Comparison of ENCODE assay signal across 29 cellular contexts in genomic region chr4:182678590-182678989, GRCh38.
DNase-seq lines count a peak whose midpoint lies in the region; ATAC-seq, FAIRE-seq and TF ChIP-seq lines count a peak whose summit lies in the region.
"Had no signal": no experiment of that assay in that cellular context is flagged by ENCODE, and none has a peak within 500 bp of the region (broad histone marks: within the 10 kb centered on the region; RNA-seq: fewer than 3 reads in every experiment).

No MANE protein-coding gene starts in this region.

- no peaks in the 10 kb centered on the region for H3K79me2 ChIP-seq in H1 (ENCODE audit: control insufficient read depth in 1 of 2, insufficient read depth in 2 of 2, low read length in 2 of 2)

- intact Hi-C loops in Right ventricle myocardium superior (cut with DNase I) (no loop called here), left cardiac atrium (cut with DNase I) (no loop called here), heart right ventricle (cut with DNase I) (no loop called here), left ventricle myocardium inferior (cut with micrococcal nuclease) (no loop called here), IMR-90 (cut with micrococcal nuclease) (no loop called here)

- H4K8ac ChIP-seq in IMR-90 (ENCODE audit: low read depth in 2 of 2, low read length in 2 of 2) (no peak overlapping the region), H1 (ENCODE audit: extremely low read depth, insufficient read depth, low read length) (no peak overlapping the region)

- dilution Hi-C loops in IMR-90 (cut with HindIII; ENCODE audit: low sequenced_read_pairs, unreplicated experiment) = no loop called here

- peaks cover 17% of the 10 kb centered on the region for H3K36me3 Mint-ChIP-seq in chondrocyte (ENCODE audit: low read depth)
- H3K36me3 Mint-ChIP-seq: CD14-positive monocyte; CD4-positive, alpha-beta memory T cell; CD4-positive, CD25-positive, alpha-beta regulatory T cell; CD8-positive, alpha-beta memory T cell had no signal

- H3K18ac ChIP-seq in IMR-90 (ENCODE audit: low read depth, low read length) = 0 out of 2 replicates have a peak overlapping the region, but pooled peaks have one; percentile 12
- H3K18ac ChIP-seq in H1 (ENCODE audit: extremely low read depth, low read length) = no peak overlapping the region

- H2BK5ac ChIP-seq in IMR-90 (ENCODE audit: low read depth, low read length, poor library complexity, severe bottlenecking) (no peak overlapping the region), H1 (ENCODE audit: low read depth, low read length) (no peak overlapping the region)

- no peak for TF ChIP-seq RAD21 in IMR-90 (IDR thresholded peaks at IDR 0.05; ENCODE audit: low read length)
- no peak for TF ChIP-seq RAD21 in H1 (IDR thresholded peaks at IDR 0.05 in 1 of 2, conservative IDR thresholded peaks at IDR 0.05 in 1 of 2; ENCODE audit: low read depth in 2 of 2, low read length in 2 of 2)

- H3K27me3 Mint-ChIP-seq in chondrocyte (ENCODE audit: low read depth) = no peaks in the 10 kb centered on the region
- H3K27me3 Mint-ChIP-seq: CD4-positive, CD25-positive, alpha-beta regulatory T cell had no signal

- in situ Hi-C loops in IMR-90 (cut with MboI; ENCODE audit: low sequenced_read_pairs) = no loop called here

- H3K14ac ChIP-seq in IMR-90 (replicated peaks; ENCODE audit: low read depth, low read length) (no peak overlapping the region; the same call in 1 of the 2 replicates), H1 (ENCODE audit: insufficient read length) (no peak overlapping the region)

- POLR2A ChIA-PET in IMR-90 (lab: Charles Lee; ENCODE audit: unreplicated experiment) (no interaction called here), H1 (lab: Charles Lee; ENCODE audit: partially characterized antibody) (interaction anchor here (0.6 kb wide), 1 partner anchor 722 kb away, joined by 3 read pairs; no protein-coding TSS in a partner anchor)

- no peak overlapping the region for H3K27ac Mint-ChIP-seq in chondrocyte (ENCODE audit: unreplicated experiment)
- H3K27ac Mint-ChIP-seq: CD14-positive monocyte; CD4-positive, alpha-beta memory T cell; CD8-positive, alpha-beta memory T cell had no signal

- H3K4me3 ChIP-seq in heart right ventricle (no peak overlapping the region), left ventricle myocardium inferior (no peak overlapping the region), IMR-90 (ENCODE audit: insufficient read depth, low read depth, low read length) (no peak overlapping the region), H1 (ENCODE audit: extremely low read depth in 1 of 4, insufficient read depth in 2 of 4, low read depth in 3 of 4, low read length in 4 of 4) (no peak overlapping the region)
- H3K4me3 ChIP-seq: BLaER1, GM12878 had no signal

- no peak overlapping the region for H2BK12ac ChIP-seq in H1 (ENCODE audit: low read depth, low read length)

- H3K4me3 Mint-ChIP-seq in chondrocyte (ENCODE audit: unreplicated experiment) = no peak overlapping the region
- H3K4me3 Mint-ChIP-seq: CD14-positive monocyte; CD4-positive, alpha-beta memory T cell; CD4-positive, CD25-positive, alpha-beta regulatory T cell; CD8-positive, alpha-beta memory T cell had no signal

- no peak for TF ChIP-seq EP300 in H1 (IDR thresholded peaks at IDR 0.05; ENCODE audit: borderline replicate concordance in 1 of 2, low read depth in 2 of 2, low read length in 2 of 2)

- H3K56ac ChIP-seq in IMR-90 (ENCODE audit: extremely low read depth, insufficient read depth, low read length) (no peak overlapping the region), H1 (replicated peaks; ENCODE audit: insufficient read length, low read depth, low read length) (no peak overlapping the region)

- H3K27me3 ChIP-seq in heart right ventricle (no peaks in the 10 kb centered on the region), left ventricle myocardium inferior (ENCODE audit: low read depth) (no peaks in the 10 kb centered on the region), IMR-90 (ENCODE audit: control insufficient read depth, insufficient read depth, low read length) (no peaks in the 10 kb centered on the region), H1 (replicated peaks in 1 of 4; ENCODE audit: control insufficient read depth in 3 of 4, extremely low read depth in 1 of 4, insufficient read depth in 3 of 4, low read length in 3 of 4) (no peaks in the 10 kb centered on the region)
- H3K27me3 ChIP-seq: BE2C, BLaER1 had no signal

- H3K36me3 ChIP-seq in heart right ventricle (no peaks in the 10 kb centered on the region), left ventricle myocardium inferior (no peaks in the 10 kb centered on the region), IMR-90 (ENCODE audit: control insufficient read depth, insufficient read depth, low read length) (no peaks in the 10 kb centered on the region), H1 (ENCODE audit: control insufficient read depth in 2 of 4, insufficient read depth in 4 of 4, low read length in 3 of 4) (peaks cover 4 to 22% (median 7%) of the 10 kb centered on the region in 4 experiments; a peak in 4 of 8 replicates)
- H3K36me3 ChIP-seq: BE2C, BLaER1 had no signal

- H4K91ac ChIP-seq in IMR-90 (ENCODE audit: insufficient read depth, low read depth, low read length) = 0 out of 2 replicates have a peak overlapping the region, but pooled peaks have one; percentile 37
- no peak overlapping the region for H4K91ac ChIP-seq in H1 (replicated peaks; ENCODE audit: insufficient read length, low read length)

- H3K23ac ChIP-seq in IMR-90 (ENCODE audit: low read depth, low read length) (no peak overlapping the region), H1 (ENCODE audit: insufficient read length) (no peak overlapping the region)

- H2BK15ac ChIP-seq in IMR-90 (ENCODE audit: low read depth, low read length) (peak overlapping the region; percentile 3; the same call in 2 of the 3 replicates), H1 (ENCODE audit: low read length) (no peak overlapping the region)

- H3K9me1 ChIP-seq in IMR-90 (ENCODE audit: insufficient read depth, low read length) = peaks cover 3% of the 10 kb centered on the region; the same call in 1 of the 2 replicates

- H3K4me1 Mint-ChIP-seq in chondrocyte (ENCODE audit: low read depth) = peaks cover 8% of the 10 kb centered on the region
- H3K4me1 Mint-ChIP-seq: CD14-positive monocyte; CD4-positive, alpha-beta memory T cell; CD8-positive, alpha-beta memory T cell had no signal

- H3K9me3 Mint-ChIP-seq in chondrocyte (ENCODE audit: low read depth) = no peaks in the 10 kb centered on the region
- H3K9me3 Mint-ChIP-seq: CD4-positive, alpha-beta memory T cell; CD4-positive, CD25-positive, alpha-beta regulatory T cell; CD8-positive, alpha-beta memory T cell had no signal

- peak; percentile 28 for FAIRE-seq in H1 (lab: Jason Lieb, UNC)
- FAIRE-seq: A204.1, GM12878, GM12892, GM18507 had no signal

- no peak overlapping the region for H2AFZ ChIP-seq in IMR-90 (replicated peaks; ENCODE audit: low read length, poor library complexity)
- H2AFZ ChIP-seq in H1 (ENCODE audit: low read length) = no peak overlapping the region

- WGBS in heart right ventricle, 2 donors = 67 to 69% methylated on average over 4 of the region's 4 CpGs
- WGBS in IMR-90 (ENCODE audit: extremely low coverage in 2 of 2, insufficient read length in 1 of 2), 2 experiments = no CpG with 5 or more reads among the region's 4 CpGs
- 92% methylated on average over 4 of the region's 4 CpGs; no CpG with 5 or more reads in 1 of the 2 experiments for WGBS in H1 (ENCODE audit: extremely low coverage in 1 of 2, insufficient coverage in 1 of 2, insufficient read length in 1 of 2, insufficient replicate concordance in 2 of 2, low coverage in 1 of 2, low lambda C conversion rate in 2 of 2, missing lambda C conversion rate in 1 of 2), 2 experiments

- 0 out of 2 replicates have a peak overlapping the region, but pooled peaks have one; percentile 1 for H3K4ac ChIP-seq in IMR-90 (ENCODE audit: low read depth, low read length)
- H3K4ac ChIP-seq in H1 (replicated peaks; ENCODE audit: insufficient read length, low read depth, low read length) = no peak overlapping the region

- DNase-seq in Right ventricle myocardium superior (no peak), left cardiac atrium (no peak), heart right ventricle (no peak), left ventricle myocardium inferior (no peak), IMR-90 (no peak), H1 (ENCODE audit: low read depth in 1 of 2, low spot score in 2 of 2) (no peak), SHP77 treated with DMSO at 0.1 percent for 48 hours (lab: John Stamatoyannopoulos, UW) (no peak), chondrocyte (ENCODE audit: low spot score) (no peak)
- DNase-seq: 8988T; ACHN; BE2C; C1 segment of cervical spinal cord; CD4-positive, alpha-beta memory T cell; CD4-positive, CD25-positive, alpha-beta regulatory T cell; CD8-positive, alpha-beta memory T cell; COR-L47; DMS 273 treated with DMSO at 0.1 percent for 48 hours; DMS153; DMS53; DMS79; DND-41; EL; GDM1 had no signal

- H3K23me2 ChIP-seq in H1 (ENCODE audit: low read depth, low read length) = no peaks in the 10 kb centered on the region

- H3K9me3 ChIP-seq in heart right ventricle (no peaks in the 10 kb centered on the region), left ventricle myocardium inferior (replicated peaks) (no peaks in the 10 kb centered on the region), IMR-90 (ENCODE audit: control insufficient read depth, insufficient read depth, low read length) (no peaks in the 10 kb centered on the region), H1 (ENCODE audit: insufficient read depth in 2 of 2, low read depth in 1 of 2, low read length in 1 of 2) (no peaks in the 10 kb centered on the region)
- H3K9me3 ChIP-seq: BE2C, BLaER1 had no signal

- H2AK9ac ChIP-seq in IMR-90 (replicated peaks; ENCODE audit: low read depth, low read length, poor library complexity) = no peak overlapping the region

- H4K20me1 ChIP-seq in IMR-90 (ENCODE audit: insufficient read depth, low read length) (no peaks in the 10 kb centered on the region), H1 (replicated peaks in 1 of 2; ENCODE audit: control insufficient read depth in 1 of 2, insufficient read depth in 2 of 2, low read length in 2 of 2) (peaks cover 0 to 2% of the 10 kb centered on the region in 2 experiments)
- H4K20me1 ChIP-seq: BLaER1 had no signal

- H4K5ac ChIP-seq in IMR-90 (ENCODE audit: low read depth, low read length) (no peak overlapping the region), H1 (ENCODE audit: insufficient read length, low read depth, low read length) (no peak overlapping the region)

- H2BK120ac ChIP-seq in IMR-90 (ENCODE audit: low read depth, low read length) (peak overlapping the region; percentile 4; the same call in 1 of the 2 replicates), H1 (replicated peaks; ENCODE audit: low read depth, low read length) (no peak overlapping the region)

- no peak overlapping the region for H3K27ac ChIP-seq in heart right ventricle
- no peak overlapping the region for H3K27ac ChIP-seq in left ventricle myocardium inferior (replicated peaks)
- no peak overlapping the region for H3K27ac ChIP-seq in IMR-90 (ENCODE audit: insufficient read depth, low read length)
- H3K27ac ChIP-seq in H1 (ENCODE audit: low read depth, low read length) = no peak overlapping the region
- H3K27ac ChIP-seq: BLaER1 had no signal

- no peak overlapping the region for H3K4me2 ChIP-seq in IMR-90 (ENCODE audit: low read depth, low read length)
- H3K4me2 ChIP-seq in H1 (ENCODE audit: insufficient read depth in 1 of 2, low read depth in 2 of 2, low read length in 2 of 2) = no peak overlapping the region
- H3K4me2 ChIP-seq: BLaER1 had no signal

- CTCF ChIA-PET in IMR-90 (lab: Yijun Ruan, JAX) (interaction anchor here (0.6 kb wide), 1 partner anchor 967 kb away, joined by 3 read pairs; no protein-coding TSS in a partner anchor), H1 (lab: Charles Lee; ENCODE audit: partially characterized antibody) (interaction anchor here (1.6 kb wide), 1 partner anchor 37 kb away, joined by 3 read pairs; no protein-coding TSS in a partner anchor)

- no peak for TF ChIP-seq CTCF in heart right ventricle (IDR thresholded peaks at IDR 0.05)
- TF ChIP-seq CTCF in left ventricle myocardium inferior (IDR thresholded peaks at IDR 0.05; ENCODE audit: borderline replicate concordance) = no peak
- no peak for TF ChIP-seq CTCF in IMR-90 (conservative IDR thresholded peaks at IDR 0.05; ENCODE audit: low read depth, low read length)
- TF ChIP-seq CTCF in H1 (IDR thresholded peaks at IDR 0.05; ENCODE audit: control extremely low read depth in 1 of 3, insufficient read depth in 1 of 3, low read depth in 1 of 3, low read length in 3 of 3) = no peak
- no peak for TF ChIP-seq CTCF in chondrocyte (IDR thresholded peaks at IDR 0.05)

- peak; percentile 61 for ATAC-seq in Right ventricle myocardium superior (ENCODE audit: poor library complexity)
- ATAC-seq in left cardiac atrium = no peak
- ATAC-seq in heart right ventricle = peak in 5 of 8 donors; percentile 52 to 75 (median 72)
- ATAC-seq in IMR-90 (ENCODE audit: low read depth) = no peak
- ATAC-seq: GM12878 had no signal

- H2AK5ac ChIP-seq in IMR-90 (ENCODE audit: low read depth, low read length) (peak overlapping the region; percentile 0; the same call in 1 of the 2 replicates), H1 (ENCODE audit: low read depth, low read length) (no peak overlapping the region)

- H3K4me1 ChIP-seq in heart right ventricle (peaks cover 0 to 13% (median 5%) of the 10 kb centered on the region in 9 donors), left ventricle myocardium inferior (peaks cover 19% of the 10 kb centered on the region), IMR-90 (ENCODE audit: control insufficient read depth, insufficient read depth, low read length) (peaks cover 4% of the 10 kb centered on the region), H1 (replicated peaks in 1 of 4; ENCODE audit: control insufficient read depth in 3 of 4, insufficient read depth in 4 of 4, low read length in 3 of 4) (no peaks in the 10 kb centered on the region; a peak in 1 of 7 replicates)
- H3K4me1 ChIP-seq: BE2C, BLaER1 had no signal

- H3K79me1 ChIP-seq in IMR-90 (ENCODE audit: low read depth in 1 of 2, low read length in 2 of 2) (peaks cover 0 to 3% of the 10 kb centered on the region in 2 experiments; a peak in 1 of 4 replicates), H1 (ENCODE audit: low read depth, low read length) (no peaks in the 10 kb centered on the region)

- peak overlapping the region; percentile 72 for H2BK20ac ChIP-seq in IMR-90 (ENCODE audit: low read depth, low read length)
- H2BK20ac ChIP-seq in H1 (ENCODE audit: low read length) = no peak overlapping the region

- H3K9ac ChIP-seq in IMR-90 (ENCODE audit: low read depth, low read length) (no peak overlapping the region), H1 (replicated peaks in 1 of 4; ENCODE audit: extremely low read depth in 1 of 4, low read depth in 3 of 4, low read length in 3 of 4) (no peak overlapping the region)
- H3K9ac ChIP-seq: BLaER1 had no signal

- no peak for TF ChIP-seq POLR2A in IMR-90 (IDR thresholded peaks at IDR 0.05; ENCODE audit: low read depth, low read length)
- no peak for TF ChIP-seq POLR2A in H1 (IDR thresholded peaks at IDR 0.05; ENCODE audit: control extremely low read depth in 1 of 2, low read depth in 2 of 2, low read length in 2 of 2)

- BruUV-seq in IMR-90 (replicated peaks; lab: Mats Ljungman, UMichigan) = no TSS peak

Comparison
In these comparisons a context has a peak if more than half of its experiments do, and no peak if none do; other contexts are left out.
1. ATAC-seq: peak in Right ventricle myocardium superior (single experiment) and heart right ventricle (5 of 8); none in left cardiac atrium (0 of 2) and IMR-90 (single experiment).